8 cellular contexts compared by ENCODE assay signal in the genomic region with DNA sequence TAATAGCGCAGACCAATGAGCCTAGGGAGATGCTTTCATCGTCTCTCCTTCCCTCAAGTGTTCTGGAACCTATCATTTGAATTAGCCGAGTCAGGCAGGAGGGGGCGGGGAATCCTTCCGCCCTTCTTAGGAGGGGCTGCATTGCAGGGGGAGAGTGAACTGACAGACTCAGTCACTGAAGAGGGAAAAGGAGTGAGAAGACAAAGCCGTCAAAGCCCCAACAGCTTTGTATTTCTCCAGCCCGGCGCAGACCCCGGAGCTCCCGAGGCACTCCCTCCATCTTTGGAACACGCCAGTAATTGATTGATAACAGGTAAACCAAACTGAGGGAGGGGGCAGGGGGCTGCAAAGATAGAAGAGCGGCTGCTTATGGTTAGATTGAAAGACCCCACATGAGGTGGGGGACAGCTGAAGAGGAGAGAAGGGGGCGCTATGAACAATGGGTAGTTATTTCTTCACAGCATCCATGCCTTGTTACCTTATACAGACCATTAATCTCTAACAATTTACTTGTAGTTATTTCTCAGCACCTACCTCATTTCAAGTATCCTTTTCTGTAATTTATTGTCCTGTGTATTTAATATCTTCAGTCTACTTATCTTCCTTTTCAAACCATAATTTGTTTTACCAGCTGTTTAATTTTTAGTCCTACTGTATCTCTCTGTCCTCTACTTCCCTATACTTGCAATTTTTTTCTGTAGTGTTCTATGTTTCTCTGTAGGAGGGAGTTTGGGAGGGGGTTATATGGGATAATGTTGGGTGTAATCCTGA. TPM values are rescaled to one million over a fixed set of nuclear protein-coding genes. Genes with fewer than 3 reads are reported as not detected.
DNase-seq lines count a peak whose midpoint lies in the region; ATAC-seq, FAIRE-seq and TF ChIP-seq lines count a peak whose summit lies in the region.

Gene MLLT11, plus strand, starts transcription at position 157 of the 771 bp plus-strand sequence. CDS start 6,828 bp downstream, outside the sequence.

- 0 out of 22 replicates have a peak, but pooled peaks cover 0 to 2% (median 0%) of the 10 kb centered on the region in 11 experiments for H3K27me3 ChIP-seq in BLaER1 treated with 17β-estradiol and CSF1 and Interleukin-3, amounts not matched to agents 10 nM and 100 nM
- no peaks in the 10 kb centered on the region for H3K27me3 ChIP-seq in K562 (ENCODE audit: control insufficient read depth in 2 of 2, insufficient read depth in 2 of 2, low read length in 2 of 2)
- H3K27me3 ChIP-seq in hepatocyte: no peaks in the 10 kb centered on the region

- BruUV-seq in OCI-LY7 (replicated peaks; lab: Mats Ljungman, UMichigan) (TSS peak; percentile 73), K562 (replicated peaks; lab: Mats Ljungman, UMichigan) (TSS peak; percentile 67)

- peak; percentile 75 for TF ChIP-seq POLR2A in K562 (conservative IDR thresholded peaks at IDR 0.05)

- ATAC-seq in K562: peak; percentile 46

- peak within 1 kb of the TSS; percentile 92 to 100 (median 99) for H3K4me2 ChIP-seq in BLaER1 treated with 17β-estradiol and CSF1 and Interleukin-3, amounts not matched to agents 10 nM and 100 nM
- H3K4me2 ChIP-seq in OCI-LY7 (ENCODE audit: low read length) (peak within 1 kb of the TSS; percentile 85), K562 (ENCODE audit: insufficient read depth, low read length) (peak within 1 kb of the TSS; percentile 96), hepatocyte (peak within 1 kb of the TSS; percentile 96)

- H3K9me1 ChIP-seq in K562 (ENCODE audit: control insufficient read depth, insufficient read depth, low read length): no peaks in the 10 kb centered on the region

- H3K9me3 ChIP-seq in BLaER1 treated with 17β-estradiol and CSF1 and Interleukin-3, amounts not matched to agents 10 nM and 100 nM (replicated peaks in 1 of 11): no peaks in the 10 kb centered on the region
- no peaks in the 10 kb centered on the region for H3K9me3 ChIP-seq in OCI-LY7 (ENCODE audit: low read length)
- H3K9me3 ChIP-seq in K562 (replicated peaks; ENCODE audit: control insufficient read depth, insufficient read depth, low read depth, low read length): no peaks in the 10 kb centered on the region
- no peaks in the 10 kb centered on the region for H3K9me3 ChIP-seq in hepatocyte (ENCODE audit: low read depth)

- TF ChIP-seq CTCF in OCI-LY7 (conservative IDR thresholded peaks at IDR 0.05; ENCODE audit: low read length) (peak; percentile 64), K562 (IDR thresholded peaks at IDR 0.05 in 2 of 3, conservative IDR thresholded peaks at IDR 0.05 in 1 of 3; ENCODE audit: insufficient read depth in 2 of 3, low read depth in 1 of 3, low read length in 3 of 3) (0 out of 6 replicates have a peak, but pooled peaks of 1 of the 3 experiments have one; percentile 12), hepatocyte (IDR thresholded peaks at IDR 0.05; ENCODE audit: poor library complexity) (no peak), progenitor cell of endocrine pancreas (IDR thresholded peaks at IDR 0.05; ENCODE audit: unreplicated experiment) (no peak)

- WGBS in K562 (ENCODE audit: insufficient coverage, low coverage, missing lambda C conversion rate): 1% methylated on average over 12 of the region's 13 CpGs
- 4% methylated on average over 13 of the region's 13 CpGs for WGBS in hepatocyte (ENCODE audit: low lambda C conversion rate, missing lambda C conversion rate)

- H2AFZ ChIP-seq in OCI-LY7 (ENCODE audit: low read length) (peak within 1 kb of the TSS; percentile 77), K562 (ENCODE audit: low read depth, low read length) (peak within 1 kb of the TSS; percentile 37), hepatocyte (peak within 1 kb of the TSS; percentile 92)

- no peaks in the 10 kb centered on the region for H3K9me2 ChIP-seq in OCI-LY7 (ENCODE audit: insufficient read depth, low read length)
- no peaks in the 10 kb centered on the region for H3K9me2 ChIP-seq in hepatocyte (replicated peaks; ENCODE audit: insufficient read depth)

- H3K36me3 ChIP-seq in BLaER1 treated with 17β-estradiol and CSF1 and Interleukin-3, amounts not matched to agents 10 nM and 100 nM: peaks cover 14 to 61% (median 54%) of the 10 kb centered on the region in 11 experiments
- H3K36me3 ChIP-seq in OCI-LY7 (ENCODE audit: insufficient read depth, low read length) (peaks cover 32% of the 10 kb centered on the region), K562 (ENCODE audit: control insufficient read depth, insufficient read depth, low read length) (peaks cover 46% of the 10 kb centered on the region), hepatocyte (replicated peaks; ENCODE audit: insufficient read depth, low read depth) (no peaks in the 10 kb centered on the region)

- H4K20me1 ChIP-seq in BLaER1 treated with 17β-estradiol and CSF1 and Interleukin-3, amounts not matched to agents 10 nM and 100 nM: peaks cover 30 to 54% (median 36%) of the 10 kb centered on the region in 11 experiments
- peaks cover 14% of the 10 kb centered on the region; the same call in 1 of the 2 replicates for H4K20me1 ChIP-seq in OCI-LY7 (ENCODE audit: insufficient read depth, low read length)
- no peaks in the 10 kb centered on the region for H4K20me1 ChIP-seq in K562 (replicated peaks; ENCODE audit: control insufficient read depth, insufficient read depth, low read length)
- peaks cover 19% of the 10 kb centered on the region for H4K20me1 ChIP-seq in hepatocyte (ENCODE audit: insufficient read depth, poor library complexity, severe bottlenecking)

- H3K4me1 ChIP-seq in BLaER1 treated with 17β-estradiol and CSF1 and Interleukin-3, amounts not matched to agents 10 nM and 100 nM: peaks cover 54 to 68% (median 65%) of the 10 kb centered on the region in 10 experiments
- H3K4me1 ChIP-seq in OCI-LY7 (ENCODE audit: insufficient read depth, low read length, poor library complexity, severe bottlenecking) (peaks cover 38% of the 10 kb centered on the region), K562 (replicated peaks in 1 of 2; ENCODE audit: control insufficient read depth in 2 of 2, insufficient read depth in 2 of 2, low read length in 2 of 2) (peaks cover 35% of the 10 kb centered on the region in 2 experiments), hepatocyte (ENCODE audit: insufficient read depth) (peaks cover 37% of the 10 kb centered on the region)

- H3K4me3 Mint-ChIP-seq in progenitor cell of endocrine pancreas (ENCODE audit: low read depth): peak within 1 kb of the TSS; percentile 86

- in situ Hi-C loops in K562 (cut with MboI): no loop called here

- DNase-seq in HK-2 (ENCODE audit: unreplicated experiment) (peak; percentile 57), OCI-LY7 (ENCODE audit: low spot score) (peak; percentile 72), K562 (ENCODE audit: extremely low read depth in 1 of 4, low spot score in 3 of 4) (peak; percentile 40 to 93 (median 64)), hepatocyte (ENCODE audit: low spot score) (peak; percentile 83), progenitor cell of endocrine pancreas (ENCODE audit: low spot score, unreplicated experiment) (no peak), SKM-1 treated with dmso at 0.1 percent for 144 hours (lab: John Stamatoyannopoulos, UW; ENCODE audit: unreplicated experiment) (no peak), NOMO-1 treated with dmso at 0.1 percent for 144 hours (lab: John Stamatoyannopoulos, UW; ENCODE audit: unreplicated experiment) (no peak)

- intact Hi-C loops in OCI-LY7 (cut with micrococcal nuclease; ENCODE audit: unreplicated experiment) (no loop called here), K562 (cut with micrococcal nuclease) (no loop called here)

- H3K36me3 Mint-ChIP-seq in progenitor cell of endocrine pancreas (ENCODE audit: insufficient read depth): peaks cover 23% of the 10 kb centered on the region

- CTCF ChIA-PET in OCI-LY7 (lab: Charles Lee; ENCODE audit: unreplicated experiment) (interaction anchor here (1.3 to 1.7 kb wide), 2 partner anchors 11 to 96 kb away, joined by 4 to 6 read pairs; partner anchors contain the start of genes GABPB2 and TNFAIP8L2), K562 (lab: Yijun Ruan, JAX; ENCODE audit: low intra/inter-chr PET ratio) (interaction anchor here (0.5 to 0.7 kb wide), 2 partner anchors 36 to 500 kb away, joined by 3 read pairs; no protein-coding TSS in a partner anchor)

- FAIRE-seq in K562 (lab: Jason Lieb, UNC): peak; percentile 71

- no peaks in the 10 kb centered on the region for H3K27me3 Mint-ChIP-seq in progenitor cell of endocrine pancreas

- peak within 1 kb of the TSS; percentile 91 for H3K27ac Mint-ChIP-seq in progenitor cell of endocrine pancreas

- H3K4me1 Mint-ChIP-seq in progenitor cell of endocrine pancreas (ENCODE audit: low read depth): peaks cover 59% of the 10 kb centered on the region

- no peak for TF ChIP-seq RAD21 in K562 (CRISPR knock-in tag; conservative IDR thresholded peaks at IDR 0.05 in 1 of 2, IDR thresholded peaks at IDR 0.05 in 1 of 2)

- H3K9me3 Mint-ChIP-seq in progenitor cell of endocrine pancreas (ENCODE audit: low read depth): no peaks in the 10 kb centered on the region

- no peak for TF ChIP-seq EP300 in K562 (IDR thresholded peaks at IDR 0.05; ENCODE audit: low read length)

- peak within 1 kb of the TSS; percentile 80 to 99 (median 96) for H3K4me3 ChIP-seq in BLaER1 treated with 17β-estradiol and CSF1 and Interleukin-3, amounts not matched to agents 10 nM and 100 nM
- H3K4me3 ChIP-seq in OCI-LY7 (ENCODE audit: low read depth, low read length, poor library complexity, severe bottlenecking) (peak within 1 kb of the TSS; percentile 92), K562 (peak within 1 kb of the TSS; percentile 95), hepatocyte (peak within 1 kb of the TSS; percentile 99)

- POLR2A ChIA-PET in OCI-LY7 (lab: Charles Lee) (interaction anchor here (0.5 to 2.7 kb wide), 7 partner anchors 7 to 152 kb away, joined by 3 to 8 read pairs (median 3); partner anchors contain the start of genes ANXA9 and BNIPL), K562 (lab: Yijun Ruan, JAX) (interaction anchor here (0.6 to 2.0 kb wide), 12 partner anchors 8 to 595 kb away, joined by 3 to 10 read pairs (median 3); partner anchors contain the start of gene C1orf56)

- peak within 1 kb of the TSS; percentile 89 to 99 (median 95) for H3K9ac ChIP-seq in BLaER1 treated with 17β-estradiol and CSF1 and Interleukin-3, amounts not matched to agents 10 nM and 100 nM
- peak within 1 kb of the TSS; percentile 92 to 97 for H3K9ac ChIP-seq in K562 (ENCODE audit: insufficient read depth in 1 of 2, low read depth in 2 of 2, low read length in 2 of 2)

- H3K79me2 ChIP-seq in OCI-LY7 (ENCODE audit: insufficient read depth, low read depth, low read length) (peaks cover 65% of the 10 kb centered on the region), K562 (ENCODE audit: control insufficient read depth, insufficient read depth, low read length) (peaks cover 95% of the 10 kb centered on the region), hepatocyte (peaks cover 95% of the 10 kb centered on the region)

- H3K27ac ChIP-seq in BLaER1 treated with 17β-estradiol and CSF1 and Interleukin-3, amounts not matched to agents 10 nM and 100 nM: peak within 1 kb of the TSS; percentile 86 to 99 (median 96)
- H3K27ac ChIP-seq in OCI-LY7 (ENCODE audit: low read depth, low read length, poor library complexity, severe bottlenecking): peak within 1 kb of the TSS; percentile 68
- H3K27ac ChIP-seq in K562 (ENCODE audit: extremely low read depth, low read depth, low read length): peak within 1 kb of the TSS; percentile 91
- peak within 1 kb of the TSS; percentile 100 for H3K27ac ChIP-seq in hepatocyte

RNA-seq across cellular contexts. Expression of gene MLLT11, which starts in this region (rescaled TPM):
- 4.2 and 4.7 TPM in 2 replicates for total RNA-seq in OCI-LY7 (2014; rRNA removed; shearing (Covaris generic))
- total RNA-seq in OCI-LY7 (2022) (4.7 and 4.8 TPM in 2 replicates), K562 (2014; rRNA removed) (12.1 and 14.1 TPM in 2 replicates), K562 (2014; rRNA removed; fragmentation: Illumina TruSeq; extraction: Trizol) (18.9 and 21.8 TPM in 2 replicates), K562 (2015; rRNA removed; fragmentation: Illumina TruSeq; extraction: Trizol) (15.1 and 16.5 TPM in 2 replicates), K562 (2021) (19.4 and 20.5 TPM in 2 replicates), hepatocyte (16.8 and 16.9 TPM in 2 replicates), progenitor cell of endocrine pancreas (29.5 and 30.0 TPM in 2 replicates)
- 5.0 and 6.7 TPM in 2 replicates for total RNA-seq in K562 (2011; cell fraction: chromatin; rRNA removed; ENCODE audit: low replicate concordance)
- total RNA-seq in K562 (2011; cell fraction: nucleolus; rRNA removed): 4.3 and 5.0 TPM in 2 replicates
- total RNA-seq in K562 (2011; cell fraction: nucleoplasm; rRNA removed): 8.1 and 12.4 TPM in 2 replicates
- polyA plus RNA-seq in K562 (2011; rRNA removed) (39.1 and 49.6 TPM in 2 replicates), K562 (2014; fragmentation: Illumina TruSeq; extraction: Trizol) (37.1 and 40.4 TPM in 2 replicates), K562 (2014; fragmentation: Nextera tagmentation; extraction: Ambion mirVana) (10 to 100 TPM; 70.0 to 91.0 TPM), K562 (2014; rRNA removed) (22.0 and 23.8 TPM in 2 replicates), hepatocyte (34.3 and 37.6 TPM in 2 replicates)
- 21.1 and 34.7 TPM in 2 replicates for polyA plus RNA-seq in K562 (2011; cell fraction: cytosol; rRNA removed)
- 11.4 and 19.4 TPM in 2 replicates for polyA plus RNA-seq in K562 (2011; cell fraction: nucleus; rRNA removed)
- 13.2 and 18.5 TPM in 2 replicates for polyA plus RNA-seq in K562 (2012)
- polyA minus RNA-seq in K562 (2011; rRNA and poly(A)+ RNA removed): 18.7 TPM in 2 replicates
- 6.0 and 7.9 TPM in 2 replicates for polyA minus RNA-seq in K562 (2011; cell fraction: cytosol; rRNA and poly(A)+ RNA removed)
- polyA minus RNA-seq in K562 (2011; cell fraction: nucleus; rRNA and poly(A)+ RNA removed): 2.3 and 5.1 TPM in 2 replicates

Comparison
In these comparisons a context has a peak if more than half of its experiments do, and no peak if none do; other contexts are left out.
1. DNase-seq: peak in HK-2 (single experiment), OCI-LY7 (single experiment), K562 (4 of 4) and hepatocyte (single experiment); none in progenitor cell of endocrine pancreas (single experiment), SKM-1 treated with dmso at 0.1 percent for 144 hours (single experiment) and NOMO-1 treated with dmso at 0.1 percent for 144 hours (single experiment).
2. H2AFZ ChIP-seq: peak in every context shown above with its lines; median percentile 92 in hepatocyte; 77 in OCI-LY7; 37 in K562.
3. Peak in every context shown above with its lines, with median percentiles within 50 percentile points of each other: H3K27ac ChIP-seq, H3K4me2 ChIP-seq and H3K4me3 ChIP-seq.